Comparison of ENCODE assay signal across 36 cellular contexts in genomic region chr5:11497651-11498050, GRCh38.
"Had no signal": no experiment of that assay in that cellular context is flagged by ENCODE, and none has a peak within 500 bp of the region (broad histone marks: within the 10 kb centered on the region; RNA-seq: fewer than 3 reads in every experiment).

No MANE protein-coding gene starts in this region.

- H3K36me3 Mint-ChIP-seq: activated CD4-positive, alpha-beta memory T cell treated with anti-CD3 and anti-CD28 coated beads for 36 hours; activated CD8-positive, alpha-beta memory T cell treated with anti-CD3 and anti-CD28 coated beads, Interleukin-2, amount 10 ng/mL, durations not matched to agents 7 days and 5 days; activated naive CD8-positive, alpha-beta T cell; T-cell had no signal

- ATAC-seq: activated CD4-positive, alpha-beta T cell treated with anti-CD3 and anti-CD28 coated beads for 36 hours; activated CD8-positive, alpha-beta memory T cell treated with anti-CD3 and anti-CD28 coated beads, Interleukin-2, amount 10 ng/mL, durations not matched to agents 7 days and 5 days; activated CD8-positive, alpha-beta T cell treated with anti-CD3 and anti-CD28 coated beads, Interleukin-2, amount 10 ng/mL, durations not matched to agents 7 days and 5 days; activated naive CD8-positive, alpha-beta T cell treated with anti-CD3 and anti-CD28 coated beads, Interleukin-2, amount 50 U/mL, for 24 hours; activated T-helper 17 cell treated with anti-CD3 and anti-CD28 coated beads, Interleukin-2, amount 50 U/mL, for 72 hours; body of pancreas; esophagus mucosa; gastroesophageal sphincter; heart right ventricle; T-cell had no signal

- H3K9me3 Mint-ChIP-seq: activated CD4-positive, alpha-beta memory T cell treated with anti-CD3 and anti-CD28 coated beads for 36 hours; activated CD4-positive, alpha-beta T cell treated with anti-CD3 and anti-CD28 coated beads, Interleukin-2, amount 10 ng/mL, durations not matched to agents 24 days and 14 days; activated naive CD8-positive, alpha-beta T cell treated with anti-CD3 and anti-CD28 coated beads, Interleukin-2, amount 50 U/mL, for 24 hours; activated T-helper 17 cell treated with anti-CD3 and anti-CD28 coated beads, Interleukin-2, amount 50 U/mL, for 72 hours; T-helper 1 cell treated with Interleukin-12 subunit alpha and Interleukin-12 subunit beta and Interleukin-4 antibody, amounts not matched to agents 30 μg/mL and 1 μg/mL, for 36 hours; T-helper 2 cell treated with Interferon-gamma antibody and Interleukin-4, amounts not matched to agents 5 μg/mL and 100 μg/mL, for 36 hours had no signal

- H3K4me3 Mint-ChIP-seq: activated CD4-positive, alpha-beta memory T cell treated with anti-CD3 and anti-CD28 coated beads for 36 hours; activated CD4-positive, alpha-beta T cell treated with anti-CD3 and anti-CD28 coated beads for 36 hours; activated CD4-positive, alpha-beta T cell treated with anti-CD3 and anti-CD28 coated beads, Interleukin-2, amount 10 ng/mL, durations not matched to agents 24 days and 14 days; activated CD8-positive, alpha-beta memory T cell treated with anti-CD3 and anti-CD28 coated beads, Interleukin-2, amount 10 ng/mL, durations not matched to agents 7 days and 5 days; activated CD8-positive, alpha-beta T cell treated with anti-CD3 and anti-CD28 coated beads, Interleukin-2, amount 10 ng/mL, durations not matched to agents 7 days and 5 days; activated naive CD8-positive, alpha-beta T cell; activated naive CD8-positive, alpha-beta T cell treated with anti-CD3 and anti-CD28 coated beads, Interleukin-2, amount 50 U/mL, for 24 hours; activated T-helper 17 cell treated with anti-CD3 and anti-CD28 coated beads, Interleukin-2, amount 50 U/mL, for 72 hours; T-cell; T-helper 1 cell treated with Interleukin-12 subunit alpha and Interleukin-12 subunit beta and Interleukin-4 antibody, amounts not matched to agents 30 μg/mL and 1 μg/mL, for 36 hours; T-helper 2 cell treated with Interferon-gamma antibody and Interleukin-4, amounts not matched to agents 5 μg/mL and 100 μg/mL, for 36 hours had no signal

- DNase-seq: activated CD4-positive, alpha-beta memory T cell treated with anti-CD3 and anti-CD28 coated beads for 36 hours; activated CD4-positive, alpha-beta T cell treated with anti-CD3 and anti-CD28 coated beads for 36 hours; activated CD4-positive, alpha-beta T cell treated with anti-CD3 and anti-CD28 coated beads, Interleukin-2, amount 10 ng/mL, durations not matched to agents 24 days and 14 days; activated CD4-positive, CD25-positive, alpha-beta regulatory T cell; activated CD4-positive, CD25-positive, alpha-beta regulatory T cell treated with anti-CD3 and anti-CD28 coated beads, Interleukin-2, amount 50 U/mL, for 72 hours; activated CD8-positive, alpha-beta memory T cell treated with anti-CD3 and anti-CD28 coated beads, Interleukin-2, amount 10 ng/mL, durations not matched to agents 7 days and 5 days; activated CD8-positive, alpha-beta memory T cell treated with anti-CD3 and anti-CD28 coated beads, Interleukin-2, amount 50 U/mL, for 4 hours; activated CD8-positive, alpha-beta T cell treated with anti-CD3 and anti-CD28 coated beads, Interleukin-2, amount 10 ng/mL, durations not matched to agents 7 days and 5 days; activated effector memory CD4-positive, alpha-beta T cell treated with Interleukin-2 at 50 U/mL for 16 hours; activated gamma-delta T cell treated with Interleukin-2 at 50 U/mL for 16 hours; activated naive CD4-positive, alpha-beta T cell treated with anti-CD3 and anti-CD28 coated beads, Interleukin-2, amount 50 U/mL, for 16 hours; activated naive CD4-positive, alpha-beta T cell treated with Interleukin-2 at 50 U/mL for 16 hours; activated naive CD8-positive, alpha-beta T cell treated with anti-CD3 and anti-CD28 coated beads, Interleukin-2, amount 50 U/mL, for 24 hours; activated T-cell treated with anti-CD3 and anti-CD28 coated beads, Interleukin-2, amount 50 U/mL, for 1 hour; adrenal gland; amygdala; aorta; body of pancreas; central memory CD4-positive, alpha-beta T cell; cerebellar nuclear complex; colonic mucosa; effector CD8-positive, alpha-beta T cell; foreskin melanocyte; heart right ventricle; T-cell; T1000 had no signal

- H3K27ac ChIP-seq: adrenal gland, body of pancreas, cardiac muscle cell, colonic mucosa, gastroesophageal sphincter, heart right ventricle, hepatocyte had no signal

- H3K27me3 Mint-ChIP-seq: activated CD4-positive, alpha-beta memory T cell treated with anti-CD3 and anti-CD28 coated beads for 36 hours; activated CD4-positive, alpha-beta T cell treated with anti-CD3 and anti-CD28 coated beads, Interleukin-2, amount 10 ng/mL, durations not matched to agents 24 days and 14 days; activated CD8-positive, alpha-beta memory T cell treated with anti-CD3 and anti-CD28 coated beads, Interleukin-2, amount 10 ng/mL, durations not matched to agents 7 days and 5 days; activated naive CD8-positive, alpha-beta T cell had no signal

- H3K27me3 ChIP-seq: adrenal gland, body of pancreas, cardiac muscle cell, colonic mucosa, gastroesophageal sphincter, heart right ventricle, hepatocyte had no signal

- H3K27ac Mint-ChIP-seq: activated CD4-positive, alpha-beta memory T cell treated with anti-CD3 and anti-CD28 coated beads for 36 hours; activated CD4-positive, alpha-beta T cell treated with anti-CD3 and anti-CD28 coated beads for 36 hours; activated CD4-positive, alpha-beta T cell treated with anti-CD3 and anti-CD28 coated beads, Interleukin-2, amount 10 ng/mL, durations not matched to agents 24 days and 14 days; activated CD8-positive, alpha-beta memory T cell treated with anti-CD3 and anti-CD28 coated beads, Interleukin-2, amount 10 ng/mL, durations not matched to agents 7 days and 5 days; activated CD8-positive, alpha-beta T cell treated with anti-CD3 and anti-CD28 coated beads, Interleukin-2, amount 10 ng/mL, durations not matched to agents 7 days and 5 days; activated naive CD8-positive, alpha-beta T cell; activated naive CD8-positive, alpha-beta T cell treated with anti-CD3 and anti-CD28 coated beads, Interleukin-2, amount 50 U/mL, for 24 hours; activated T-helper 17 cell treated with anti-CD3 and anti-CD28 coated beads, Interleukin-2, amount 50 U/mL, for 72 hours; T-cell; T-helper 1 cell treated with Interleukin-12 subunit alpha and Interleukin-12 subunit beta and Interleukin-4 antibody, amounts not matched to agents 30 μg/mL and 1 μg/mL, for 36 hours; T-helper 2 cell treated with Interferon-gamma antibody and Interleukin-4, amounts not matched to agents 5 μg/mL and 100 μg/mL, for 36 hours had no signal

- H3K4me2 ChIP-seq: hepatocyte had no signal

- H3K79me2 ChIP-seq: hepatocyte had no signal

- H3K9me3 ChIP-seq: adrenal gland, body of pancreas, colonic mucosa, heart right ventricle had no signal

- FAIRE-seq: endometrium, endothelial cell of umbilical vein had no signal

- H3K36me3 ChIP-seq: adrenal gland, cardiac muscle cell, colonic mucosa, gastroesophageal sphincter, heart right ventricle had no signal

- H3K4me1 Mint-ChIP-seq: activated CD4-positive, alpha-beta T cell treated with anti-CD3 and anti-CD28 coated beads for 36 hours; activated CD4-positive, alpha-beta T cell treated with anti-CD3 and anti-CD28 coated beads, Interleukin-2, amount 10 ng/mL, durations not matched to agents 24 days and 14 days; activated CD8-positive, alpha-beta memory T cell treated with anti-CD3 and anti-CD28 coated beads, Interleukin-2, amount 10 ng/mL, durations not matched to agents 7 days and 5 days; activated naive CD8-positive, alpha-beta T cell treated with anti-CD3 and anti-CD28 coated beads, Interleukin-2, amount 50 U/mL, for 24 hours; activated T-helper 17 cell treated with anti-CD3 and anti-CD28 coated beads, Interleukin-2, amount 50 U/mL, for 72 hours; T-cell had no signal

- H3K4me1 ChIP-seq: adrenal gland, body of pancreas, colonic mucosa, gastroesophageal sphincter, heart right ventricle had no signal

- H3K4me3 ChIP-seq: adrenal gland, body of pancreas, cardiac muscle cell, colonic mucosa, gastroesophageal sphincter, heart right ventricle, hepatocyte had no signal

- H2AFZ ChIP-seq: hepatocyte had no signal
